16 cellular contexts compared by ENCODE assay signal in the genomic region with DNA sequence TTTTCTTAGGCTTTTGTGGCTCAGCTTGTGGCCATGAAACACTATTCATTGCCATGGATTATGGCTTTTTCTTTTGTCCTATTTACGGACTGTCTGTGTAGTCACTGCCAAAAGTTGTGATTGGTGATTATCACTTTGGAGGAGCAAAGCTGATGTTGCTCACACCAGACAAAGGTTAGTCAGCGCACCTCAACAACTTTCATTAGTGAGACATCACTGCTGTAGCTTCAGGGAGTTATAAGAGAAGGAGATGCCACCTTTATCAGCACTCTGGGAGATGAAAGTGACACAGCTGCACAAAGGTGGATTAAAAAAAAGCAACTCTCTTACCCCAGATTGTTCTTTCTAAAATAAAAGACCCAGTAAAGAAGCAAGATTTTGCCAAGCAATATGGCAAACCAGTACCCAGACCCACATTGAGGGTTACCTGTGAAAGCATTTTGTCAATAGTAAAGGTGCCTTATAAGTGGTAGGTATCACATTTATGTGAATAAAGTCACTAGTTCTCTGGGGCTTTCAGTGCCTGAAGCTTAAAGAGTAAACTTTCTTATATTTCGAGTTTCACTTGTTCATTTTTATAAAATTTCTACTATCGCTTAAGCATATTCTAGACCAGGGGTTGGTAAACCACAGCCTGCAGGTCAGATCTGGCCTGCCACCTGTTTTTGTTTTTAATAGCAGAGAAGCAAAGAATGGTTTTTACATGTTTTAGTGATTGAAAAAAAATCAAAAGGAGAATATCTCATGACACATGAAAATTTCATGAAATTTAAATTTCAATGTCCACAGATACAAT. TPM values are rescaled to one million over a fixed set of nuclear protein-coding genes. Genes with fewer than 3 reads are reported as not detected.
DNase-seq lines count a peak whose midpoint lies in the region; ATAC-seq and TF ChIP-seq lines count a peak whose summit lies in the region.
"Had no signal": no experiment of that assay in that cellular context is flagged by ENCODE, and none has a peak within 500 bp of the region (broad histone marks: within the 10 kb centered on the region; RNA-seq: fewer than 3 reads in every experiment).

No MANE protein-coding gene starts in this region.

- H3K27ac Mint-ChIP-seq in IgD-negative memory B cell, result peak overlapping the region; percentile 74 to 91 (median 79)
- H3K27ac Mint-ChIP-seq: activated T-cell treated with anti-CD3 and anti-CD28 coated beads, Interleukin-2, amount 50 U/mL, for 72 hours; stimulated activated naive CD8-positive, alpha-beta T cell treated with anti-CD3 and anti-CD28 coated beads, Interleukin-15, amount 100 ng/mL, for 72 hours had no signal

- peak overlapping the region in 1 of 4 donors; percentile 94 for H3K4me3 Mint-ChIP-seq in IgD-negative memory B cell
- H3K4me3 Mint-ChIP-seq: activated T-cell treated with anti-CD3 and anti-CD28 coated beads, Interleukin-2, amount 50 U/mL, for 72 hours; stimulated activated naive CD8-positive, alpha-beta T cell treated with anti-CD3 and anti-CD28 coated beads, Interleukin-15, amount 100 ng/mL, for 72 hours had no signal

- no peaks in the 10 kb centered on the region for H3K9me3 ChIP-seq in DOHH2 (ENCODE audit: control insufficient read depth, insufficient read depth, low read length)
- no peaks in the 10 kb centered on the region for H3K9me3 ChIP-seq in WERI-Rb-1 (ENCODE audit: severe bottlenecking)
- H3K9me3 ChIP-seq: ascending aorta had no signal

- peak overlapping the region; percentile 48 for H3K27ac ChIP-seq in DOHH2 (ENCODE audit: low read depth, low read length)
- H3K27ac ChIP-seq in WERI-Rb-1, result no peak overlapping the region
- H3K27ac ChIP-seq: ascending aorta, SK-N-MC had no signal

- H3K9me3 Mint-ChIP-seq in IgD-negative memory B cell, result no peaks in the 10 kb centered on the region
- H3K9me3 Mint-ChIP-seq: activated T-cell treated with anti-CD3 and anti-CD28 coated beads, Interleukin-2, amount 50 U/mL, for 72 hours; stimulated activated naive CD8-positive, alpha-beta T cell treated with anti-CD3 and anti-CD28 coated beads, Interleukin-15, amount 100 ng/mL, for 72 hours had no signal

- no peaks in the 10 kb centered on the region for H3K9me2 ChIP-seq in DOHH2 (replicated peaks; ENCODE audit: control insufficient read depth, low read length)

- DNase-seq in WERI-Rb-1 (no peak), NCI-H128 (lab: John Stamatoyannopoulos, UW; ENCODE audit: unreplicated experiment) (no peak), NCI-H2029 treated with DMSO at 0.1 percent for 48 hours (lab: John Stamatoyannopoulos, UW) (no peak)
- no peak for DNase-seq in activated effector memory CD4-positive, alpha-beta T cell treated with anti-CD3 and anti-CD28 coated beads, Interleukin-2, amount 50 U/mL, for 16 hours
- DNase-seq: activated CD4-positive, CD25-positive, alpha-beta regulatory T cell treated with anti-CD3 and anti-CD28 coated beads, Interleukin-2, amount 50 U/mL, for 72 hours; activated T-cell treated with anti-CD3 and anti-CD28 coated beads, Interleukin-2, amount 50 U/mL, for 72 hours; NCI-H1436 treated with DMSO at 0.1 percent for 48 hours; NK-92 treated with Interleukin-12 subunit alpha and Interleukin-12 subunit beta, amount 100 ng/mL, for 24 hours; stimulated activated CD4-positive, alpha-beta T cell treated with anti-CD3 and anti-CD28 coated beads, Interleukin-4, amount 100 ng/mL, for 4 hours; stimulated activated naive CD8-positive, alpha-beta T cell treated with anti-CD3 and anti-CD28 coated beads, Interleukin-15, amount 100 ng/mL, for 72 hours had no signal

- H3K4me1 Mint-ChIP-seq in IgD-negative memory B cell, result peaks cover 41 to 55% (median 44%) of the 10 kb centered on the region in 3 donors

- no peaks in the 10 kb centered on the region for H4K20me1 ChIP-seq in DOHH2 (ENCODE audit: control insufficient read depth, insufficient read depth, low read depth, low read length)

- ATAC-seq in GM19035 (IDR thresholded peaks at IDR 0.05; ENCODE audit: unreplicated experiment), result peak; percentile 73
- ATAC-seq in HG02759 (IDR thresholded peaks at IDR 0.05; ENCODE audit: unreplicated experiment), result peak; percentile 68
- ATAC-seq: stimulated activated naive CD8-positive, alpha-beta T cell treated with anti-CD3 and anti-CD28 coated beads, Interleukin-15, amount 100 ng/mL, for 72 hours had no signal

- H3K4me3 ChIP-seq in DOHH2 (ENCODE audit: low read length) (peak overlapping the region; percentile 56), WERI-Rb-1 (ENCODE audit: low read depth, low read length) (no peak overlapping the region)
- H3K4me3 ChIP-seq: ascending aorta, SK-N-MC had no signal

- peak overlapping the region; percentile 60 for H3K4me2 ChIP-seq in DOHH2 (ENCODE audit: low read length)

- H3K27me3 ChIP-seq in DOHH2 (ENCODE audit: control insufficient read depth, low read length) (no peaks in the 10 kb centered on the region), WERI-Rb-1 (ENCODE audit: insufficient read depth, low read depth, severe bottlenecking) (no peaks in the 10 kb centered on the region)
- H3K27me3 ChIP-seq: ascending aorta had no signal

- H3K79me2 ChIP-seq in DOHH2 (ENCODE audit: control insufficient read depth, low read length), result no peaks in the 10 kb centered on the region

- H3K36me3 Mint-ChIP-seq in IgD-negative memory B cell, result no peaks in the 10 kb centered on the region

- peaks cover 36% of the 10 kb centered on the region for H3F3A ChIP-seq in DOHH2 (ENCODE audit: control insufficient read depth, insufficient read depth)

- H3K4me1 ChIP-seq in DOHH2 (ENCODE audit: control insufficient read depth, low read length), result peaks cover 65% of the 10 kb centered on the region
- H3K4me1 ChIP-seq: ascending aorta had no signal

- peaks cover 2% of the 10 kb centered on the region for H3K36me3 ChIP-seq in DOHH2 (ENCODE audit: control insufficient read depth, low read length)
- no peaks in the 10 kb centered on the region for H3K36me3 ChIP-seq in WERI-Rb-1
- H3K36me3 ChIP-seq: ascending aorta had no signal

- TF ChIP-seq CTCF in DOHH2 (IDR thresholded peaks at IDR 0.05; ENCODE audit: low read depth, low read length, poor library complexity, severe bottlenecking), result no peak
- no peak for TF ChIP-seq CTCF in WERI-Rb-1 (IDR thresholded peaks at IDR 0.05; ENCODE audit: low read depth, low read length)

- peaks cover 2% of the 10 kb centered on the region for H3K27me3 Mint-ChIP-seq in IgD-negative memory B cell
- H3K27me3 Mint-ChIP-seq: stimulated activated naive CD8-positive, alpha-beta T cell treated with anti-CD3 and anti-CD28 coated beads, Interleukin-15, amount 100 ng/mL, for 72 hours had no signal

RNA-seq across cellular contexts. Expression of gene CXCR4, which starts 10.5 kb away (rescaled TPM):
- polyA plus RNA-seq in IgD-negative memory B cell, result 862 TPM
